ENCODE assay signal across 7 cellular contexts in the genomic region with DNA sequence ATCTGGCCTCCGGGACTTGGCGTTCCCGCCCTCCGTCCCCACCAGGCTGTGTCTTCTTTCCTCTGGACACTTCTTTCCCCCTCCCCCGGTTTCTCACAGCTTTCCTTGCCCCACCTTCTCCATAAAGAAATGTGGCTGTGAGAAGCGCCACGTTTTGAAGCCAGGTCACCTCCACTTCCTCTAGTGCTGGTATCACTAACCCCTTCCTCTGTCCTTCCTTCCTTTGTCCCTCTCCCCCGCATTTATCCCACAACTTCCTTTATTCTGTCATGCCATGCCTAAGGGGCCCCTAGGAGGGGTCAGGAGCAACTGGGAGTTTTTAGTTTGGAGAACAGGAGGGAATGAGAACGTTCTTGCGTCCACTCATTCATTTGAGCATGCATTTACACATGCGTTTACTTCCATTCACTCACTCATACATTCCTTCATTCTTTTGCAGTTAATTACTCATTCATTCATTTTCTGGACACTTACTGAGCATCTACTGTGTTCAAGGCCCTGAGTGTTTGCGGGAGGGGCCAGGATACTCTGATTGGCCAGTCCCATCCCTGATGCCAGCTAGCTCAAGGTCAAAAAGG. TPM values are rescaled to one million over a fixed set of nuclear protein-coding genes. Genes with fewer than 3 reads are reported as not detected.
A peak's percentile ranks its signal among the peaks of the same experiment; 100 is the strongest.
DNase-seq lines count a peak whose midpoint lies in the region; ATAC-seq and TF ChIP-seq lines count a peak whose summit lies in the region.

No MANE protein-coding gene starts in this region.

- H3K27me3 ChIP-seq in skeletal muscle satellite cell (ENCODE audit: control insufficient read depth, insufficient read depth, low read length), result no peaks in the 10 kb centered on the region

- no peaks in the 10 kb centered on the region for H3K9me3 ChIP-seq in T-helper 17 cell (ENCODE audit: control insufficient read depth, low read length, poor library complexity, severe bottlenecking)
- no peaks in the 10 kb centered on the region for H3K9me3 ChIP-seq in skeletal muscle satellite cell (replicated peaks; ENCODE audit: low read length)

- peak overlapping the region; percentile 49 for H3K4me3 ChIP-seq in fibroblast of pulmonary artery (replicated peaks; ENCODE audit: low read depth, low read length)
- peak overlapping the region; percentile 71 for H3K4me3 ChIP-seq in skeletal muscle satellite cell (ENCODE audit: low read length)

- H3K4me1 Mint-ChIP-seq in HFFc6 (ENCODE audit: low read depth) (peaks cover 34% of the 10 kb centered on the region), T-helper 17 cell (peaks cover 20% of the 10 kb centered on the region)

- H3K4me3 Mint-ChIP-seq in HFFc6 (peak overlapping the region; percentile 85), T-helper 17 cell (peak overlapping the region; percentile 89)

- H3K27ac Mint-ChIP-seq in HFFc6 (peak overlapping the region; percentile 91), T-helper 17 cell (peak overlapping the region; percentile 60)

- TF ChIP-seq CTCF in HFFc6 (IDR thresholded peaks at IDR 0.05) (no peak; the same call in 1 of the 2 replicates), fibroblast of pulmonary artery (IDR thresholded peaks at IDR 0.05; ENCODE audit: low read length, missing control alignments) (no peak)

- H3K9me3 Mint-ChIP-seq in HFFc6, result no peaks in the 10 kb centered on the region

- H3K36me3 Mint-ChIP-seq in HFFc6 (ENCODE audit: low read depth) (no peaks in the 10 kb centered on the region), T-helper 17 cell (ENCODE audit: low read depth) (no peaks in the 10 kb centered on the region)

- DNase-seq in HFFc6, result peak; percentile 41
- DNase-seq in T-helper 17 cell, result no peak
- DNase-seq in fibroblast of pulmonary artery (ENCODE audit: low read depth), result peak; percentile 60
- no peak for DNase-seq in ureter (ENCODE audit: low spot score)
- no peak for DNase-seq in hypothalamus (lab: John Stamatoyannopoulos, UW)
- no peak for DNase-seq in DMS53 treated with DMSO at 0.1 percent for 48 hours (lab: John Stamatoyannopoulos, UW; ENCODE audit: unreplicated experiment)

- ATAC-seq in T-helper 17 cell, result no peak

- H3K36me3 ChIP-seq in skeletal muscle satellite cell (ENCODE audit: insufficient read depth, low read length), result no peaks in the 10 kb centered on the region

- peak overlapping the region; percentile 67 for H3K9ac ChIP-seq in skeletal muscle satellite cell (ENCODE audit: low read depth, low read length)

- peaks cover 46% of the 10 kb centered on the region for H3K4me1 ChIP-seq in skeletal muscle satellite cell (ENCODE audit: control insufficient read depth, insufficient read depth, low read length)

- H3K27me3 Mint-ChIP-seq in HFFc6 (ENCODE audit: insufficient read depth) (no peaks in the 10 kb centered on the region; the same call in none of the 2 replicates), T-helper 17 cell (no peaks in the 10 kb centered on the region)

- H3K4me2 ChIP-seq in skeletal muscle satellite cell (ENCODE audit: low read length), result peak overlapping the region; percentile 88

RNA-seq across cellular contexts. Expression of gene ACOT11, which starts 5.0 kb away (rescaled TPM):
- total RNA-seq in HFFc6 (2021; fragmentation: NEBNext Ultra II Directional; extraction: Animal tissue kit (Norgen Biotek cat#: 25700)), result 1 to 10 TPM; 2.9 to 4.8 (median 3.8) TPM
- total RNA-seq in T-helper 17 cell (under 1 TPM; 0.67 to 0.78 TPM), ureter (53.7 TPM)
- total RNA-seq in skeletal muscle satellite cell (2012; rRNA removed), result 1.0 and 3.5 TPM in 2 replicates

Comparison
In these comparisons a context has a peak if more than half of its experiments do, and no peak if none do; other contexts are left out.
1. DNase-seq: peak in HFFc6 (single experiment) and fibroblast of pulmonary artery (single experiment); none in T-helper 17 cell (0 of 3), ureter (single experiment), hypothalamus (0 of 51) and DMS53 treated with DMSO at 0.1 percent for 48 hours (single experiment).